In genomic region chr5:67942451-67942830, GRCh38 we compare ENCODE assay signal across 20 cellular contexts.
DNase-seq lines count a peak whose midpoint lies in the region; ATAC-seq, FAIRE-seq and TF ChIP-seq lines count a peak whose summit lies in the region.
"Had no signal": no experiment of that assay in that cellular context is flagged by ENCODE, and none has a peak within 500 bp of the region (broad histone marks: within the 10 kb centered on the region; RNA-seq: fewer than 3 reads in every experiment).

No MANE protein-coding gene starts in this region.

- no peak overlapping the region for H2AFZ ChIP-seq in SK-N-SH (ENCODE audit: low read depth)

- H3F3A ChIP-seq in SK-N-SH (replicated peaks; ENCODE audit: insufficient read depth): no peaks in the 10 kb centered on the region

- no peaks in the 10 kb centered on the region for H3K79me2 ChIP-seq in SK-N-SH (ENCODE audit: insufficient read depth)

- H3K9ac ChIP-seq in SK-N-SH: no peak overlapping the region

- no peak for TF ChIP-seq POLR2A in gastroesophageal sphincter (IDR thresholded peaks at IDR 0.05)

- H3K27ac ChIP-seq in SK-N-SH (ENCODE audit: low read depth in 2 of 2, low read length in 1 of 2): peak overlapping the region in 1 of 2 experiments; percentile 25; a peak in 1 of 4 replicates
- peak overlapping the region; percentile 49 to 72 (median 62) for H3K27ac ChIP-seq in gastroesophageal sphincter
- peak overlapping the region; percentile 19 to 51 for H3K27ac ChIP-seq in thoracic aorta
- H3K27ac ChIP-seq: 22Rv1, psoas muscle had no signal

- ATAC-seq in SK-N-SH treated with all-trans-retinoic acid at 6 μM for 48 hours (peak; percentile 41; the same call in 2 of the 3 replicates), gastroesophageal sphincter (no peak), thoracic aorta (ENCODE audit: insufficient number of reproducible peaks, low FRiP score, low read depth) (no peak), HG02763 (IDR thresholded peaks at IDR 0.05; ENCODE audit: unreplicated experiment) (no peak), HG03135 (IDR thresholded peaks at IDR 0.05; ENCODE audit: unreplicated experiment) (no peak), GM21390 (IDR thresholded peaks at IDR 0.05; ENCODE audit: unreplicated experiment) (no peak)
- ATAC-seq: activated CD4-positive, CD25-positive, alpha-beta regulatory T cell treated with anti-CD3 and anti-CD28 coated beads, Interleukin-2, amount 50 U/mL, for 24 hours; activated T-helper 17 cell treated with anti-CD3 and anti-CD28 coated beads, Interleukin-2, amount 50 U/mL, for 72 hours; effector memory CD8-positive, alpha-beta T cell; psoas muscle had no signal

- FAIRE-seq in bronchial epithelial cell (lab: Jason Lieb, UNC): peak; percentile 89
- FAIRE-seq: D721Med had no signal

- TF ChIP-seq CTCF in SK-N-SH (IDR thresholded peaks at IDR 0.05): no peak
- TF ChIP-seq CTCF in bronchial epithelial cell (IDR thresholded peaks at IDR 0.05; ENCODE audit: insufficient read depth, low read length, severe bottlenecking): no peak
- no peak for TF ChIP-seq CTCF in gastroesophageal sphincter (IDR thresholded peaks at IDR 0.05)
- no peak for TF ChIP-seq CTCF in thoracic aorta (IDR thresholded peaks at IDR 0.05)

- H4K20me1 ChIP-seq in SK-N-SH (ENCODE audit: insufficient read depth): no peaks in the 10 kb centered on the region

- POLR2A ChIA-PET in SK-N-SH (lab: Yijun Ruan, JAX): no interaction called here

- H3K4me1 ChIP-seq in SK-N-SH (ENCODE audit: control insufficient read depth in 1 of 2, insufficient read depth in 2 of 2, low read depth in 1 of 2, low read length in 1 of 2): no peaks in the 10 kb centered on the region
- peaks cover 3 to 19% (median 3%) of the 10 kb centered on the region in 3 donors for H3K4me1 ChIP-seq in gastroesophageal sphincter
- H3K4me1 ChIP-seq in thoracic aorta (ENCODE audit: control insufficient read depth in 1 of 2, low read depth in 2 of 2): peaks cover 10 to 33% of the 10 kb centered on the region in 2 donors
- H3K4me1 ChIP-seq: Peyer's patch, psoas muscle had no signal

- H3K4me3 ChIP-seq in SK-N-SH (ENCODE audit: low read depth in 2 of 2, low read length in 1 of 2): no peak overlapping the region
- no peak overlapping the region for H3K4me3 ChIP-seq in bronchial epithelial cell (ENCODE audit: low read depth, low read length)
- no peak overlapping the region for H3K4me3 ChIP-seq in gastroesophageal sphincter
- peak overlapping the region; percentile 15 for H3K4me3 ChIP-seq in thoracic aorta
- H3K4me3 ChIP-seq: Peyer's patch, psoas muscle had no signal

- TF ChIP-seq RAD21 in SK-N-SH (IDR thresholded peaks at IDR 0.05; ENCODE audit: low read length): no peak

- CTCF ChIA-PET in SK-N-SH (lab: Yijun Ruan, JAX): no interaction called here

- H3K9me3 ChIP-seq in SK-N-SH (no peaks in the 10 kb centered on the region), gastroesophageal sphincter (no peaks in the 10 kb centered on the region), thoracic aorta (no peaks in the 10 kb centered on the region)
- H3K9me3 ChIP-seq: Peyer's patch, psoas muscle had no signal

- H3K9me2 ChIP-seq in SK-N-SH: no peaks in the 10 kb centered on the region

- H3K36me3 ChIP-seq in SK-N-SH (replicated peaks in 1 of 2; ENCODE audit: control insufficient read depth in 1 of 2, insufficient read depth in 2 of 2, low read length in 1 of 2) (no peaks in the 10 kb centered on the region), bronchial epithelial cell (ENCODE audit: control insufficient read depth, insufficient read depth, low read length) (no peaks in the 10 kb centered on the region), gastroesophageal sphincter (no peaks in the 10 kb centered on the region), thoracic aorta (no peaks in the 10 kb centered on the region)
- H3K36me3 ChIP-seq: Peyer's patch had no signal

- no peak overlapping the region for H3K4me2 ChIP-seq in SK-N-SH

- H3K27me3 ChIP-seq in SK-N-SH (ENCODE audit: insufficient read depth): no peaks in the 10 kb centered on the region
- no peaks in the 10 kb centered on the region for H3K27me3 ChIP-seq in bronchial epithelial cell (ENCODE audit: control insufficient read depth, insufficient read depth, low read length)
- no peaks in the 10 kb centered on the region for H3K27me3 ChIP-seq in gastroesophageal sphincter
- no peaks in the 10 kb centered on the region for H3K27me3 ChIP-seq in thoracic aorta (replicated peaks; ENCODE audit: insufficient read depth)
- H3K27me3 ChIP-seq: Peyer's patch had no signal

- DNase-seq in SK-N-SH (no peak), bronchial epithelial cell (ENCODE audit: low read depth) (peak; percentile 50), thoracic aorta (ENCODE audit: low spot score) (no peak)
- DNase-seq: activated CD4-positive, alpha-beta memory T cell treated with anti-CD3 and anti-CD28 coated beads, Interleukin-2, amount 10 ng/mL, durations not matched to agents 7 days and 5 days; cortex of kidney; effector memory CD8-positive, alpha-beta T cell; NCI-H1105; NCI-H1930; Peyer's patch; psoas muscle; stimulated activated naive CD4-positive, alpha-beta T cell treated with Interleukin-2 at 50 U/mL for 16 hours had no signal

- WGBS in SK-N-SH (ENCODE audit: low lambda C conversion rate): 55% methylated on average over 7 of the region's 7 CpGs
- 35 to 38% methylated on average over 6 to 7 of the region's 7 CpGs for WGBS in gastroesophageal sphincter (ENCODE audit: low coverage in 1 of 2), 2 donors

- no peak for TF ChIP-seq EP300 in SK-N-SH (IDR thresholded peaks at IDR 0.05; ENCODE audit: borderline replicate concordance in 1 of 2, low read depth in 1 of 2, low read length in 1 of 2)
- no peak for TF ChIP-seq EP300 in gastroesophageal sphincter (IDR thresholded peaks at IDR 0.05)

TF ChIP-seq in SK-N-SH treated with all-trans-retinoic acid at 6 μM for 48 hours, 23 proteins besides CTCF, POLR2A, EP300 and RAD21:
- TF ChIP-seq ZNF8 (CRISPR knock-in tag; IDR thresholded peaks at IDR 0.05): no peak
- no peak for TF ChIP-seq OSR1 (CRISPR knock-in tag; IDR thresholded peaks at IDR 0.05)
- TF ChIP-seq RARB (CRISPR knock-in tag; IDR thresholded peaks at IDR 0.05): no peak
- TF ChIP-seq GLIS3 (CRISPR knock-in tag; IDR thresholded peaks at IDR 0.05): no peak
- TF ChIP-seq ARNTL (CRISPR knock-in tag; IDR thresholded peaks at IDR 0.05; ENCODE audit: borderline replicate concordance, low read depth): no peak
TF ChIP-seq in SK-N-SH treated with all-trans-retinoic acid at 6 μM for 48 hours: peak in this region for 0.

TF ChIP-seq in SK-N-SH, 30 proteins besides CTCF, POLR2A, EP300 and RAD21 (continues in another document):
- TF ChIP-seq, protein P1, sequence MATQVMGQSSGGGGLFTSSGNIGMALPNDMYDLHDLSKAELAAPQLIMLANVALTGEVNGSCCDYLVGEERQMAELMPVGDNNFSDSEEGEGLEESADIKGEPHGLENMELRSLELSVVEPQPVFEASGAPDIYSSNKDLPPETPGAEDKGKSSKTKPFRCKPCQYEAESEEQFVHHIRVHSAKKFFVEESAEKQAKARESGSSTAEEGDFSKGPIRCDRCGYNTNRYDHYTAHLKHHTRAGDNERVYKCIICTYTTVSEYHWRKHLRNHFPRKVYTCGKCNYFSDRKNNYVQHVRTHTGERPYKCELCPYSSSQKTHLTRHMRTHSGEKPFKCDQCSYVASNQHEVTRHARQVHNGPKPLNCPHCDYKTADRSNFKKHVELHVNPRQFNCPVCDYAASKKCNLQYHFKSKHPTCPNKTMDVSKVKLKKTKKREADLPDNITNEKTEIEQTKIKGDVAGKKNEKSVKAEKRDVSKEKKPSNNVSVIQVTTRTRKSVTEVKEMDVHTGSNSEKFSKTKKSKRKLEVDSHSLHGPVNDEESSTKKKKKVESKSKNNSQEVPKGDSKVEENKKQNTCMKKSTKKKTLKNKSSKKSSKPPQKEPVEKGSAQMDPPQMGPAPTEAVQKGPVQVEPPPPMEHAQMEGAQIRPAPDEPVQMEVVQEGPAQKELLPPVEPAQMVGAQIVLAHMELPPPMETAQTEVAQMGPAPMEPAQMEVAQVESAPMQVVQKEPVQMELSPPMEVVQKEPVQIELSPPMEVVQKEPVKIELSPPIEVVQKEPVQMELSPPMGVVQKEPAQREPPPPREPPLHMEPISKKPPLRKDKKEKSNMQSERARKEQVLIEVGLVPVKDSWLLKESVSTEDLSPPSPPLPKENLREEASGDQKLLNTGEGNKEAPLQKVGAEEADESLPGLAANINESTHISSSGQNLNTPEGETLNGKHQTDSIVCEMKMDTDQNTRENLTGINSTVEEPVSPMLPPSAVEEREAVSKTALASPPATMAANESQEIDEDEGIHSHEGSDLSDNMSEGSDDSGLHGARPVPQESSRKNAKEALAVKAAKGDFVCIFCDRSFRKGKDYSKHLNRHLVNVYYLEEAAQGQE (IDR thresholded peaks at IDR 0.05; ENCODE audit: low read depth, low read length): no peak
- no peak for TF ChIP-seq SMC3 (IDR thresholded peaks at IDR 0.05; ENCODE audit: low read depth, low read length)
- TF ChIP-seq, protein P2, sequence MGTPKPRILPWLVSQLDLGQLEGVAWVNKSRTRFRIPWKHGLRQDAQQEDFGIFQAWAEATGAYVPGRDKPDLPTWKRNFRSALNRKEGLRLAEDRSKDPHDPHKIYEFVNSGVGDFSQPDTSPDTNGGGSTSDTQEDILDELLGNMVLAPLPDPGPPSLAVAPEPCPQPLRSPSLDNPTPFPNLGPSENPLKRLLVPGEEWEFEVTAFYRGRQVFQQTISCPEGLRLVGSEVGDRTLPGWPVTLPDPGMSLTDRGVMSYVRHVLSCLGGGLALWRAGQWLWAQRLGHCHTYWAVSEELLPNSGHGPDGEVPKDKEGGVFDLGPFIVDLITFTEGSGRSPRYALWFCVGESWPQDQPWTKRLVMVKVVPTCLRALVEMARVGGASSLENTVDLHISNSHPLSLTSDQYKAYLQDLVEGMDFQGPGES (IDR thresholded peaks at IDR 0.05; ENCODE audit: low read depth, low read length): no peak
- TF ChIP-seq, protein P3, sequence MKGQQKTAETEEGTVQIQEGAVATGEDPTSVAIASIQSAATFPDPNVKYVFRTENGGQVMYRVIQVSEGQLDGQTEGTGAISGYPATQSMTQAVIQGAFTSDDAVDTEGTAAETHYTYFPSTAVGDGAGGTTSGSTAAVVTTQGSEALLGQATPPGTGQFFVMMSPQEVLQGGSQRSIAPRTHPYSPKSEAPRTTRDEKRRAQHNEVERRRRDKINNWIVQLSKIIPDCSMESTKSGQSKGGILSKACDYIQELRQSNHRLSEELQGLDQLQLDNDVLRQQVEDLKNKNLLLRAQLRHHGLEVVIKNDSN (IDR thresholded peaks at IDR 0.05; ENCODE audit: borderline replicate concordance, low read depth): no peak
- TF ChIP-seq TEAD4 (IDR thresholded peaks at IDR 0.05; ENCODE audit: borderline replicate concordance, insufficient read depth): no peak
- no peak for TF ChIP-seq NFIC (IDR thresholded peaks at IDR 0.05; ENCODE audit: borderline replicate concordance)
- TF ChIP-seq FOXJ3 (CRISPR knock-in tag; IDR thresholded peaks at IDR 0.05): no peak
